In the genomic region with DNA sequence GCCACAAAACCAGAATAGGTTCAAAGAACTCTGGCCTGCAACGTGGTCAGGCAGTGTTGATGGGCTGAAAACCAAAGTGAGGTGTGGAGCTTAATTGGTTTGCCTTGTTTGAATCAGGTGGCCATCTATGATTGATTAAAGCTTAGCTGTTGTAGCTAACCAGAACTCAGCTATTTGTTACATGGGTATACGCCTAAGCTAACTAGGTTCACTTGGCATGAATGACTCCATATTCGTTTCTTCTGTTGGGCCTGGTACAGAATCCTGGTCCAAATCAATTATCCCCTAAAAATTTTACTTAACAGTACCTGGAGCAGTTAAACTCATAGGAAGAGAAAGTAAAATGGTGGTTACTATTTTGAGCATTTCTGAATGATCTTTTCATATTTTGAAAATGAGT, we compare ENCODE assay signal across 32 cellular contexts. TPM values are rescaled to one million over a fixed set of nuclear protein-coding genes. Genes with fewer than 3 reads are reported as not detected.
"Had no signal": no experiment of that assay in that cellular context is flagged by ENCODE, and none has a peak within 500 bp of the region (broad histone marks: within the 10 kb centered on the region; RNA-seq: fewer than 3 reads in every experiment).

No MANE protein-coding gene starts in this region.

- H2AFZ ChIP-seq: parathyroid adenoma had no signal

- H3K9ac ChIP-seq: parathyroid adenoma had no signal

- H3K36me3 Mint-ChIP-seq: natural killer cell treated with Interleukin-12 subunit alpha and Interleukin-12 subunit beta and Interleukin-15 and Interleukin-18, amount 100 ng/mL, for 72 hours had no signal

- H3K27me3 ChIP-seq: neutrophil, ovary, right lobe of liver, sigmoid colon, stomach, thyroid gland, tibial nerve, upper lobe of left lung, vagina had no signal

- DNase-seq: naive thymus-derived CD8-positive, alpha-beta T cell; nephron progenitor cell; nucleus accumbens; ovary; psoas muscle; right cardiac atrium; right lobe of liver; sigmoid colon; small intestine; stimulated activated CD4-positive, alpha-beta T cell treated with anti-CD3 and anti-CD28 coated beads, Interleukin-15, amount 100 ng/mL, for 24 hours; stimulated activated CD4-positive, alpha-beta T cell treated with anti-CD3 and anti-CD28 coated beads, Interleukin-2, amount 100 ng/mL, for 24 hours; stimulated activated CD4-positive, alpha-beta T cell treated with anti-CD3 and anti-CD28 coated beads, Interleukin-2, amount 100 ng/mL, for 48 hours; stimulated activated CD4-positive, alpha-beta T cell treated with anti-CD3 and anti-CD28 coated beads, Interleukin-4, amount 100 ng/mL, for 24 hours; stimulated activated naive B cell treated with anti-CD40 and anti-IgM and Interleukin-4, amounts not matched to agents 10 μg/mL and 1 μg/mL and 100 μg/mL, for 72 hours; stimulated activated naive CD4-positive, alpha-beta T cell treated with Interleukin-2 at 50 U/mL for 16 hours; stomach; thyroid gland; trophoblast cell; upper lobe of left lung had no signal

- H3K9me3 Mint-ChIP-seq: naive thymus-derived CD8-positive, alpha-beta T cell; natural killer cell treated with Interleukin-12 subunit alpha and Interleukin-12 subunit beta and Interleukin-15 and Interleukin-18, amount 100 ng/mL, for 72 hours; nephron progenitor cell; neural crest cell; stimulated activated effector memory CD8-positive, alpha-beta T cell treated with anti-CD3 and anti-CD28 coated beads, Interleukin-12 subunit alpha, Interleukin-12 subunit beta, amount 100 ng/mL, for 72 hours; stimulated activated naive B cell treated with anti-CD40 and anti-IgM and Interleukin-4, amounts not matched to agents 10 μg/mL and 1 μg/mL and 100 μg/mL, for 72 hours; stimulated activated naive CD8-positive, alpha-beta T cell treated with anti-CD3 and anti-CD28 coated beads, Interleukin-15, Interleukin-2, amounts not matched to agents 100 ng/mL and 50 ng/mL, for 24 hours had no signal

- H3K36me3 ChIP-seq: ovary, right lobe of liver, thoracic aorta, thyroid gland, vagina had no signal

- H3K27ac ChIP-seq: neutrophil, ovary, parathyroid adenoma, psoas muscle, right lobe of liver, sigmoid colon, stomach, thoracic aorta, thyroid gland, tibial nerve, upper lobe of left lung, vagina had no signal

- H3K4me1 ChIP-seq: parathyroid adenoma, psoas muscle, right lobe of liver, thyroid gland had no signal

- H3K4me3 Mint-ChIP-seq: naive thymus-derived CD8-positive, alpha-beta T cell; natural killer cell treated with Interleukin-12 subunit alpha and Interleukin-12 subunit beta and Interleukin-15 and Interleukin-18, amount 100 ng/mL, for 72 hours; nephron progenitor cell; neural crest cell; stimulated activated effector memory CD8-positive, alpha-beta T cell treated with anti-CD3 and anti-CD28 coated beads, Interleukin-12 subunit alpha, Interleukin-12 subunit beta, amount 100 ng/mL, for 72 hours; stimulated activated naive B cell treated with anti-CD40 and anti-IgM and Interleukin-4, amounts not matched to agents 10 μg/mL and 1 μg/mL and 100 μg/mL, for 72 hours; stimulated activated naive CD8-positive, alpha-beta T cell treated with anti-CD3 and anti-CD28 coated beads, Interleukin-15, Interleukin-2, amounts not matched to agents 100 ng/mL and 50 ng/mL, for 24 hours had no signal

- H3K27me3 Mint-ChIP-seq: naive thymus-derived CD8-positive, alpha-beta T cell; natural killer cell treated with Interleukin-12 subunit alpha and Interleukin-12 subunit beta and Interleukin-15 and Interleukin-18, amount 100 ng/mL, for 72 hours; stimulated activated naive B cell treated with anti-CD40 and anti-IgM and Interleukin-4, amounts not matched to agents 10 μg/mL and 1 μg/mL and 100 μg/mL, for 72 hours; stimulated activated naive CD8-positive, alpha-beta T cell treated with anti-CD3 and anti-CD28 coated beads, Interleukin-15, Interleukin-2, amounts not matched to agents 100 ng/mL and 50 ng/mL, for 24 hours had no signal

- FAIRE-seq: small intestine, urothelium cell line had no signal

- H3K4me3 ChIP-seq: ovary, psoas muscle, right lobe of liver, sigmoid colon, stomach, thoracic aorta, thyroid gland, tibial nerve, upper lobe of left lung, vagina had no signal

- H3K79me2 ChIP-seq: parathyroid adenoma had no signal

- ATAC-seq: naive thymus-derived CD8-positive, alpha-beta T cell; natural killer cell treated with Interleukin-12 subunit alpha and Interleukin-12 subunit beta and Interleukin-15 and Interleukin-18, amount 100 ng/mL, for 72 hours; psoas muscle; right cardiac atrium; right lobe of liver; stimulated activated effector memory CD8-positive, alpha-beta T cell treated with anti-CD3 and anti-CD28 coated beads, Interleukin-12 subunit alpha, Interleukin-12 subunit beta, amount 100 ng/mL, for 72 hours; stimulated activated naive B cell treated with anti-CD40 and anti-IgM and Interleukin-4, amounts not matched to agents 10 μg/mL and 1 μg/mL and 100 μg/mL, for 72 hours had no signal

- H3K27ac Mint-ChIP-seq: naive thymus-derived CD8-positive, alpha-beta T cell; natural killer cell treated with Interleukin-12 subunit alpha and Interleukin-12 subunit beta and Interleukin-15 and Interleukin-18, amount 100 ng/mL, for 72 hours; nephron progenitor cell; progenitor cell of endocrine pancreas; stimulated activated effector memory CD8-positive, alpha-beta T cell treated with anti-CD3 and anti-CD28 coated beads, Interleukin-12 subunit alpha, Interleukin-12 subunit beta, amount 100 ng/mL, for 72 hours; stimulated activated naive B cell treated with anti-CD40 and anti-IgM and Interleukin-4, amounts not matched to agents 10 μg/mL and 1 μg/mL and 100 μg/mL, for 72 hours; stimulated activated naive CD8-positive, alpha-beta T cell treated with anti-CD3 and anti-CD28 coated beads, Interleukin-15, Interleukin-2, amounts not matched to agents 100 ng/mL and 50 ng/mL, for 24 hours had no signal

- H3K9me3 ChIP-seq: neutrophil, ovary, psoas muscle, right lobe of liver, sigmoid colon, stomach, thoracic aorta, thyroid gland, tibial nerve, upper lobe of left lung, vagina had no signal

RNA-seq across cellular contexts. Expression of gene BAIAP2L2, which starts 7.7 kb away (rescaled TPM):
- total RNA-seq: skeletal muscle tissue, vagina had no signal
- polyA plus RNA-seq: naive thymus-derived CD8-positive, alpha-beta T cell had no signal

RNA-seq across cellular contexts. Expression of gene SLC16A8, which starts 34.2 kb away (rescaled TPM):
- total RNA-seq: naive thymus-derived CD8-positive, alpha-beta T cell; renal cortical epithelial cell; right lobe of liver; stomach had no signal
- polyA plus RNA-seq: naive thymus-derived CD8-positive, alpha-beta T cell had no signal
